In the genomic region with DNA sequence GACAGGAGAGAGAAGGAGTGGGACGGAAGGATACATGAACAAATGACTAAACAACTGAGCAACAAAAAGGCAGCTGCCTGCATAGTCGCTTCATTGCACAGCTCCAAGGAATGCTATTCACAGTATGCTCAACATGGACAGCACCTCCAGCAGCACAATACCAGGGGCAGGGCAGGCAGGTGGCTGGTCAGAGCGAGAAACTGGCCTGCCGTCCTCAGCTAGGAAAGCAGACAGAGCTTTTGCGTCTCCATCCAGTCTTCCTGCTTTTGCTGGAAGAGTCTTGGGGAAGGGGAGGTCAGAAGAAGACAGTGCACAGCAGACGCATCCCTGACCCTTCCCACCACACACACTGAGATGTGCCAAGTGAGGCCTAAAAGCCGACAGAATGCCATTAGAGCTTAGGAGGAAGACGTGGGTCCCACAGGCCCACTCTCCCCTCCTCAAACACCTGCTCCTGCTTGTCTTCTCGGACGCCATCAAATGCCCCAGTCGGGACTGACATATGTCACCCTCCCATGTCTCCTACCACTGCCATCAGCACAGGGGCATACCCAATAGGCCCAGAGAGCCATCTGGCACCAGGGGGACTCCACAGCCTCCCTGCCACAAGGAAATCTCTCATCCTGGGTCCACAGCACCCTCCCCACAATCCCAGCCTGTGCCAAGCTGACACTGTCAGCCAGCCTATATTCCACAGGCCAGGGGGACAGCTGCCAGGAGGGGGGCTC, we compare ENCODE assay signal across 17 cellular contexts.
"Had no signal": no experiment of that assay in that cellular context is flagged by ENCODE, and none has a peak within 500 bp of the region (broad histone marks: within the 10 kb centered on the region; RNA-seq: fewer than 3 reads in every experiment).

No MANE protein-coding gene starts in this region.

- H3K4me3 ChIP-seq: ascending aorta, cardiac muscle cell, ovary, skin epidermis had no signal

- H3K4me1 Mint-ChIP-seq: activated naive CD8-positive, alpha-beta T cell treated with anti-CD3 and anti-CD28 coated beads, Interleukin-2, amount 50 U/mL, for 24 hours had no signal

- H3K27ac Mint-ChIP-seq: activated CD4-positive, alpha-beta T cell treated with anti-CD3 and anti-CD28 coated beads for 36 hours; activated naive CD8-positive, alpha-beta T cell treated with anti-CD3 and anti-CD28 coated beads, Interleukin-2, amount 50 U/mL, for 24 hours; immature natural killer cell; natural killer cell treated with Interleukin-12 subunit alpha and Interleukin-12 subunit beta and Interleukin-15 and Interleukin-18, amount 100 ng/mL, for 72 hours; type B pancreatic cell had no signal

- H3K9ac ChIP-seq: SK-N-SH had no signal

- ATAC-seq: activated CD4-positive, alpha-beta T cell treated with anti-CD3 and anti-CD28 coated beads for 36 hours; activated naive CD8-positive, alpha-beta T cell treated with anti-CD3 and anti-CD28 coated beads, Interleukin-2, amount 50 U/mL, for 24 hours; effector memory CD8-positive, alpha-beta T cell; natural killer cell treated with Interleukin-12 subunit alpha and Interleukin-12 subunit beta and Interleukin-15 and Interleukin-18, amount 100 ng/mL, for 72 hours; stimulated activated effector memory CD8-positive, alpha-beta T cell treated with anti-CD3 and anti-CD28 coated beads, Interleukin-12 subunit alpha, Interleukin-12 subunit beta, amount 100 ng/mL, for 72 hours had no signal

- H3K27me3 ChIP-seq: ascending aorta, ovary had no signal

- H3K9me3 Mint-ChIP-seq: activated naive CD8-positive, alpha-beta T cell treated with anti-CD3 and anti-CD28 coated beads, Interleukin-2, amount 50 U/mL, for 24 hours; effector memory CD8-positive, alpha-beta T cell; immature natural killer cell; natural killer cell treated with Interleukin-12 subunit alpha and Interleukin-12 subunit beta and Interleukin-15 and Interleukin-18, amount 100 ng/mL, for 72 hours; stimulated activated effector memory CD8-positive, alpha-beta T cell treated with anti-CD3 and anti-CD28 coated beads, Interleukin-12 subunit alpha, Interleukin-12 subunit beta, amount 100 ng/mL, for 72 hours; type B pancreatic cell had no signal

- H3K36me3 ChIP-seq: ascending aorta, cardiac muscle cell, ovary had no signal

- H3K4me3 Mint-ChIP-seq: activated CD4-positive, alpha-beta T cell treated with anti-CD3 and anti-CD28 coated beads for 36 hours; activated naive CD8-positive, alpha-beta T cell treated with anti-CD3 and anti-CD28 coated beads, Interleukin-2, amount 50 U/mL, for 24 hours; effector memory CD8-positive, alpha-beta T cell; immature natural killer cell; natural killer cell treated with Interleukin-12 subunit alpha and Interleukin-12 subunit beta and Interleukin-15 and Interleukin-18, amount 100 ng/mL, for 72 hours; stimulated activated effector memory CD8-positive, alpha-beta T cell treated with anti-CD3 and anti-CD28 coated beads, Interleukin-12 subunit alpha, Interleukin-12 subunit beta, amount 100 ng/mL, for 72 hours; type B pancreatic cell had no signal

- H3K27ac ChIP-seq: ascending aorta, cardiac muscle cell, ovary, skin epidermis, VCaP had no signal

- H3K36me3 Mint-ChIP-seq: immature natural killer cell; natural killer cell treated with Interleukin-12 subunit alpha and Interleukin-12 subunit beta and Interleukin-15 and Interleukin-18, amount 100 ng/mL, for 72 hours; stimulated activated effector memory CD8-positive, alpha-beta T cell treated with anti-CD3 and anti-CD28 coated beads, Interleukin-12 subunit alpha, Interleukin-12 subunit beta, amount 100 ng/mL, for 72 hours; type B pancreatic cell had no signal

- H3K9me3 ChIP-seq: ascending aorta, ovary, SK-N-SH had no signal

- DNase-seq: activated CD4-positive, alpha-beta T cell treated with anti-CD3 and anti-CD28 coated beads for 36 hours; activated CD8-positive, alpha-beta memory T cell treated with anti-CD3 and anti-CD28 coated beads for 24 hours; activated naive CD4-positive, alpha-beta T cell treated with Interleukin-2 at 50 U/mL for 16 hours; activated naive CD8-positive, alpha-beta T cell treated with anti-CD3 and anti-CD28 coated beads, Interleukin-2, amount 50 U/mL, for 24 hours; effector memory CD8-positive, alpha-beta T cell; immature natural killer cell; ovary; SK-N-SH; T-helper 1 cell had no signal

- FAIRE-seq: colon had no signal
